8 cellular contexts compared by ENCODE assay signal in genomic region chr15:59299919-59300617, GRCh38.
A peak's percentile ranks its signal among the peaks of the same experiment; 100 is the strongest.
DNase-seq lines count a peak whose midpoint lies in the region; ATAC-seq and TF ChIP-seq lines count a peak whose summit lies in the region.

No MANE protein-coding gene starts in this region.

- H3K9me3 ChIP-seq in GM23248 (ENCODE audit: low read depth): no peaks in the 10 kb centered on the region
- no peaks in the 10 kb centered on the region for H3K9me3 ChIP-seq in MG63

- H3K9me3 Mint-ChIP-seq in naive B cell (no peaks in the 10 kb centered on the region), type B pancreatic cell (peaks cover 7% of the 10 kb centered on the region)

- H3K4me3 ChIP-seq in GM23248: peak overlapping the region; percentile 54
- peak overlapping the region; percentile 22 for H3K4me3 ChIP-seq in MG63
- H3K4me3 ChIP-seq in dorsolateral prefrontal cortex: peak overlapping the region in 6 of 59 donors; percentile 1 to 36 (median 24)

- H3K27ac Mint-ChIP-seq in naive B cell (peak overlapping the region; percentile 65 to 100 (median 92)), type B pancreatic cell (no peak overlapping the region)

- WGBS in GM23248 (ENCODE audit: low coverage in 1 of 2, low lambda C conversion rate in 2 of 2, missing lambda C conversion rate in 2 of 2), 2 experiments: 31 to 34% methylated on average over 9 of the region's 9 CpGs

- H3K27me3 ChIP-seq in GM23248 (replicated peaks; ENCODE audit: insufficient read depth) (no peaks in the 10 kb centered on the region), MG63 (no peaks in the 10 kb centered on the region), dorsolateral prefrontal cortex (no peaks in the 10 kb centered on the region)

- peak overlapping the region; percentile 74 for H3K4me2 ChIP-seq in GM23248 (ENCODE audit: unreplicated experiment)

- DNase-seq in EH (ENCODE audit: low read depth) (peak; percentile 98), GM23248 (peak; percentile 98), MG63 (peak; percentile 97), dorsolateral prefrontal cortex (peak in 4 of 10 donors; percentile 21 to 55 (median 42)), naive B cell (peak; percentile 90), type B pancreatic cell (ENCODE audit: extremely low spot score, unreplicated experiment) (no peak)
- DNase-seq in activated CD4-positive, alpha-beta T cell treated with anti-CD3 and anti-CD28 coated beads, Interleukin-2, amount 50 U/mL, for 1 hour: peak; percentile 51
- DNase-seq in stimulated activated naive CD8-positive, alpha-beta T cell treated with anti-CD3 and anti-CD28 coated beads, Interleukin-15, Interleukin-2, amounts not matched to agents 100 U/mL and 50 U/mL, for 24 hours: peak; percentile 76

- H3K79me2 ChIP-seq in GM23248 (ENCODE audit: insufficient read depth): peaks cover 81% of the 10 kb centered on the region

- no peaks in the 10 kb centered on the region; the same call in 1 of the 2 replicates for H3K9me2 ChIP-seq in GM23248 (ENCODE audit: insufficient read depth)

- intact Hi-C loops in dorsolateral prefrontal cortex (cut with DNase I): loop anchor here in 1 of 2 donors (5.0 to 10.0 kb wide), 2 partner anchors 137 to 315 kb away; partner anchors contain the start of genes FAM81A and RNF111

- H3K9ac ChIP-seq in GM23248: peak overlapping the region; percentile 62

- peaks cover 80% of the 10 kb centered on the region for H3K4me1 ChIP-seq in GM23248 (ENCODE audit: insufficient read depth)

- no peaks in the 10 kb centered on the region for H3K36me3 ChIP-seq in GM23248 (ENCODE audit: low read depth)
- H3K36me3 ChIP-seq in MG63: no peaks in the 10 kb centered on the region

- no peaks in the 10 kb centered on the region for H3K27me3 Mint-ChIP-seq in naive B cell
- no peaks in the 10 kb centered on the region for H3K27me3 Mint-ChIP-seq in type B pancreatic cell

- in situ Hi-C loops in GM23248 (cut with MboI): no loop called here

- H3K4me1 Mint-ChIP-seq in naive B cell (peaks cover 42 to 86% (median 75%) of the 10 kb centered on the region in 3 donors), type B pancreatic cell (ENCODE audit: unreplicated experiment) (peaks cover 44% of the 10 kb centered on the region)

- H2AFZ ChIP-seq in GM23248: no peak overlapping the region

- H3K4me3 Mint-ChIP-seq in naive B cell (peak overlapping the region; percentile 62 to 91 (median 72)), type B pancreatic cell (no peak overlapping the region)

- H3K27ac ChIP-seq in GM23248 (peak overlapping the region; percentile 98), dorsolateral prefrontal cortex (peak overlapping the region in 36 of 59 donors; percentile 7 to 84 (median 52))

- peak; percentile 89 for ATAC-seq in naive B cell (ENCODE audit: low read depth in 2 of 2)
- ATAC-seq in stimulated activated naive CD8-positive, alpha-beta T cell treated with anti-CD3 and anti-CD28 coated beads, Interleukin-15, Interleukin-2, amounts not matched to agents 100 U/mL and 50 U/mL, for 24 hours: peak; percentile 79

- no peaks in the 10 kb centered on the region for H3K36me3 Mint-ChIP-seq in naive B cell
- no peaks in the 10 kb centered on the region for H3K36me3 Mint-ChIP-seq in type B pancreatic cell

- no peaks in the 10 kb centered on the region for H4K20me1 ChIP-seq in GM23248 (ENCODE audit: insufficient read depth)

- TF ChIP-seq CTCF in dorsolateral prefrontal cortex (IDR thresholded peaks at IDR 0.05 in 54 of 56, conservative IDR thresholded peaks at IDR 0.05 in 2 of 56; ENCODE audit: low read depth in 1 of 56, partially characterized antibody in 56 of 56): no peak
- no peak for TF ChIP-seq CTCF in type B pancreatic cell (conservative IDR thresholded peaks at IDR 0.05)

- peaks cover 78% of the 10 kb centered on the region for H3F3A ChIP-seq in GM23248 (ENCODE audit: insufficient read depth)
